Comparison of ENCODE assay signal across 2 cellular contexts in genomic region chr7:87152897-87153641, GRCh38.
TF ChIP-seq lines count a peak whose summit lies in the region.

No MANE protein-coding gene starts in this region.

TF ChIP-seq in SK-N-SH, 30 proteins besides CTCF, POLR2A, EP300 and RAD21 (continued from another document):
- TF ChIP-seq ZBTB33 (IDR thresholded peaks at IDR 0.05; ENCODE audit: borderline replicate concordance, low read depth) (0 out of 2 replicates have a peak, but pooled peaks have one; percentile 4), FOXM1 (IDR thresholded peaks at IDR 0.05; ENCODE audit: low read depth) (0 out of 2 replicates have a peak, but pooled peaks have one; percentile 1), SIN3A (IDR thresholded peaks at IDR 0.05; ENCODE audit: borderline replicate concordance, low read depth, low read length) (no peak), POLR2AphosphoS5 (IDR thresholded peaks at IDR 0.05; ENCODE audit: low read depth, low read length) (0 out of 2 replicates have a peak, but pooled peaks have one; percentile 33), RXRA (IDR thresholded peaks at IDR 0.05; ENCODE audit: borderline replicate concordance, low read depth) (no peak), GABPA (IDR thresholded peaks at IDR 0.05; ENCODE audit: low read depth) (no peak), PBX3 (IDR thresholded peaks at IDR 0.05) (no peak), NFIC (IDR thresholded peaks at IDR 0.05; ENCODE audit: borderline replicate concordance) (no peak), USF2 (IDR thresholded peaks at IDR 0.05; ENCODE audit: borderline replicate concordance, low read depth, low read length) (no peak), CHD2 (IDR thresholded peaks at IDR 0.05; ENCODE audit: low read length, partially characterized antibody) (no peak), RFX5 (IDR thresholded peaks at IDR 0.05; ENCODE audit: low read length) (no peak), MEF2A (IDR thresholded peaks at IDR 0.05; ENCODE audit: borderline replicate concordance, low read depth) (no peak), MAX (IDR thresholded peaks at IDR 0.05; ENCODE audit: low read depth) (no peak)

TF ChIP-seq in GM12878, 131 proteins besides CTCF, POLR2A, EP300 and RAD21:
- TF ChIP-seq ZBTB33 (IDR thresholded peaks at IDR 0.05) (no peak), CHD1 (IDR thresholded peaks at IDR 0.05; ENCODE audit: low read depth, low read length) (no peak), BRCA1 (IDR thresholded peaks at IDR 0.05; ENCODE audit: low read depth, low read length) (no peak), MLLT1 (IDR thresholded peaks at IDR 0.05) (peak; percentile 79; the same call in 1 of the 2 replicates), MEF2A (IDR thresholded peaks at IDR 0.05; ENCODE audit: insufficient read depth, low read depth, low read length) (peak; percentile 68; the same call in 1 of the 2 replicates), KAT2A (conservative IDR thresholded peaks at IDR 0.05; ENCODE audit: control insufficient read depth, low read depth, low read length) (no peak), USF1 (IDR thresholded peaks at IDR 0.05; ENCODE audit: borderline replicate concordance, extremely low read length, insufficient read depth, low read depth, low read length) (no peak), ZBED1 (IDR thresholded peaks at IDR 0.05; ENCODE audit: borderline replicate concordance) (no peak; the same call in 1 of the 2 replicates), YBX1 (IDR thresholded peaks at IDR 0.05) (no peak), KLF5 (IDR thresholded peaks at IDR 0.05; ENCODE audit: partially characterized antibody) (no peak), ZNF217 (IDR thresholded peaks at IDR 0.05) (no peak), RBBP5 (conservative IDR thresholded peaks at IDR 0.05) (no peak), PKNOX1 (IDR thresholded peaks at IDR 0.05) (no peak), CHD2 (IDR thresholded peaks at IDR 0.05; ENCODE audit: borderline replicate concordance, low read depth, low read length) (no peak), HCFC1 (IDR thresholded peaks at IDR 0.05; ENCODE audit: low read length) (no peak), SREBF1 (IDR thresholded peaks at IDR 0.05; ENCODE audit: low read length) (no peak), ZBTB11 (CRISPR knock-in tag; IDR thresholded peaks at IDR 0.05) (no peak), GABPA (IDR thresholded peaks at IDR 0.05; ENCODE audit: low read depth) (no peak), ETV6 (conservative IDR thresholded peaks at IDR 0.05 in 1 of 2, IDR thresholded peaks at IDR 0.05 in 1 of 2; ENCODE audit: borderline replicate concordance in 1 of 2, low read depth in 1 of 2) (no peak), MEF2B (IDR thresholded peaks at IDR 0.05; ENCODE audit: partially characterized antibody, poor library complexity, severe bottlenecking) (no peak), NBN (IDR thresholded peaks at IDR 0.05) (no peak; the same call in 1 of the 2 replicates), CREM (IDR thresholded peaks at IDR 0.05; ENCODE audit: low read depth) (no peak), SKIL (IDR thresholded peaks at IDR 0.05; ENCODE audit: low read depth, poor library complexity, severe bottlenecking) (peak; percentile 51), NFIC (IDR thresholded peaks at IDR 0.05; ENCODE audit: low read depth, low read length) (peak; percentile 30; the same call in 1 of the 2 replicates), SIN3A (IDR thresholded peaks at IDR 0.05; ENCODE audit: low read depth, low read length) (0 out of 2 replicates have a peak, but pooled peaks have one; percentile 15), SMAD1 (IDR thresholded peaks at IDR 0.05; ENCODE audit: low read depth, partially characterized antibody) (no peak), POLR2AphosphoS2 (IDR thresholded peaks at IDR 0.05; ENCODE audit: low read depth, low read length) (0 out of 2 replicates have a peak, but pooled peaks have one; percentile 18), PML (IDR thresholded peaks at IDR 0.05; ENCODE audit: low read length) (0 out of 2 replicates have a peak, but pooled peaks have one; percentile 2), MTA2 (IDR thresholded peaks at IDR 0.05; ENCODE audit: low read depth) (0 out of 2 replicates have a peak, but pooled peaks have one; percentile 25), YY1 (IDR thresholded peaks at IDR 0.05; ENCODE audit: low read depth, low read length) (no peak), JUND (IDR thresholded peaks at IDR 0.05; ENCODE audit: low read depth, low read length) (no peak), ASH2L (IDR thresholded peaks at IDR 0.05; ENCODE audit: borderline replicate concordance, low read depth) (no peak), ZNF622 (IDR thresholded peaks at IDR 0.05) (no peak), CBFB (IDR thresholded peaks at IDR 0.05; ENCODE audit: low read depth) (no peak), ZZZ3 (IDR thresholded peaks at IDR 0.05; ENCODE audit: control insufficient read depth, insufficient read length, low read depth) (no peak), IKZF1 (conservative IDR thresholded peaks at IDR 0.05) (no peak), HDGF (IDR thresholded peaks at IDR 0.05) (no peak), MTA3 (IDR thresholded peaks at IDR 0.05; ENCODE audit: borderline replicate concordance, low read length) (no peak), SUPT20H (IDR thresholded peaks at IDR 0.05; ENCODE audit: borderline replicate concordance, control insufficient read depth, low read depth, low read length) (no peak)
